ENCODE assay signal across 27 cellular contexts in genomic region chr12:95529693-95530225, GRCh38. TPM values are rescaled to one million over a fixed set of nuclear protein-coding genes. Genes with fewer than 3 reads are reported as not detected.
A peak's percentile ranks its signal among the peaks of the same experiment; 100 is the strongest.
DNase-seq lines count a peak whose midpoint lies in the region; ATAC-seq and TF ChIP-seq lines count a peak whose summit lies in the region.
"Had no signal": no experiment of that assay in that cellular context is flagged by ENCODE, and none has a peak within 500 bp of the region (broad histone marks: within the 10 kb centered on the region; RNA-seq: fewer than 3 reads in every experiment).

No MANE protein-coding gene starts in this region.

- H3K4me2 ChIP-seq in GM23248 (ENCODE audit: unreplicated experiment) (no peak overlapping the region), mesenchymal stem cell (ENCODE audit: low read length, poor library complexity, severe bottlenecking) (no peak overlapping the region)

- no peaks in the 10 kb centered on the region for H4K20me1 ChIP-seq in GM23248 (ENCODE audit: insufficient read depth)

- H3K9ac ChIP-seq in GM23248 (0 out of 2 replicates have a peak overlapping the region, but pooled peaks have one; percentile 17), mesenchymal stem cell (ENCODE audit: low read length) (peak overlapping the region; percentile 33)

- H3K4me1 Mint-ChIP-seq in T-helper 17 cell, result peaks cover 8% of the 10 kb centered on the region
- H3K4me1 Mint-ChIP-seq in chondrocyte (ENCODE audit: low read depth), result peaks cover 5% of the 10 kb centered on the region

- H4K8ac ChIP-seq in mesenchymal stem cell (ENCODE audit: low read length), result no peak overlapping the region

- peak overlapping the region; percentile 80 for H3K27ac Mint-ChIP-seq in T-helper 17 cell
- no peak overlapping the region for H3K27ac Mint-ChIP-seq in chondrocyte (ENCODE audit: unreplicated experiment)
- H3K27ac Mint-ChIP-seq: CD4-positive, CD25-positive, alpha-beta regulatory T cell; HFFc6 had no signal

- H3K27me3 ChIP-seq in GM23248 (replicated peaks; ENCODE audit: insufficient read depth) (no peaks in the 10 kb centered on the region), mesenchymal stem cell (ENCODE audit: control insufficient read depth in 1 of 2, insufficient read depth in 1 of 2, low read length in 2 of 2) (no peaks in the 10 kb centered on the region)
- H3K27me3 ChIP-seq: BE2C, MG63 had no signal

- H3K4me3 Mint-ChIP-seq in T-helper 17 cell (no peak overlapping the region), chondrocyte (ENCODE audit: unreplicated experiment) (no peak overlapping the region)
- H3K4me3 Mint-ChIP-seq: CD4-positive, CD25-positive, alpha-beta regulatory T cell; HFFc6 had no signal

- no peak overlapping the region for H2BK120ac ChIP-seq in mesenchymal stem cell (ENCODE audit: low read depth, low read length)

- 49 to 51% methylated on average over 4 of the region's 4 CpGs for WGBS in GM23248 (ENCODE audit: low coverage in 1 of 2, low lambda C conversion rate in 2 of 2, missing lambda C conversion rate in 2 of 2), 2 experiments
- WGBS in mesenchymal stem cell, result 95% methylated on average over 4 of the region's 4 CpGs

- H2BK12ac ChIP-seq in mesenchymal stem cell (ENCODE audit: low read length in 2 of 2), result no peak overlapping the region

- no peaks in the 10 kb centered on the region for H3K9me2 ChIP-seq in GM23248 (ENCODE audit: insufficient read depth)

- H3K4me1 ChIP-seq in GM23248 (ENCODE audit: insufficient read depth) (peaks cover 20% of the 10 kb centered on the region), mesenchymal stem cell (ENCODE audit: control insufficient read depth, insufficient read depth, low read depth, low read length) (no peaks in the 10 kb centered on the region)
- H3K4me1 ChIP-seq: BE2C had no signal

- H3K79me2 ChIP-seq in GM23248 (ENCODE audit: insufficient read depth), result no peaks in the 10 kb centered on the region

- H3K36me3 Mint-ChIP-seq in T-helper 17 cell (ENCODE audit: low read depth) (peaks cover 2% of the 10 kb centered on the region), chondrocyte (ENCODE audit: low read depth) (no peaks in the 10 kb centered on the region)
- H3K36me3 Mint-ChIP-seq: CD4-positive, CD25-positive, alpha-beta regulatory T cell had no signal

- H3F3A ChIP-seq in GM23248 (ENCODE audit: insufficient read depth), result no peaks in the 10 kb centered on the region

- no peaks in the 10 kb centered on the region for H3K9me3 ChIP-seq in GM23248 (ENCODE audit: low read depth)
- H3K9me3 ChIP-seq in T-helper 17 cell (ENCODE audit: control insufficient read depth, low read length, poor library complexity, severe bottlenecking), result no peaks in the 10 kb centered on the region
- H3K9me3 ChIP-seq in mesenchymal stem cell (ENCODE audit: control insufficient read depth, low read length), result no peaks in the 10 kb centered on the region
- H3K9me3 ChIP-seq: BE2C, Caco-2, MG63 had no signal

- no peak for ATAC-seq in T-helper 17 cell
- no peak for ATAC-seq in GM19452 (IDR thresholded peaks at IDR 0.05; ENCODE audit: unreplicated experiment)
- no peak for ATAC-seq in HG03139 (IDR thresholded peaks at IDR 0.05; ENCODE audit: unreplicated experiment)
- ATAC-seq: PC-3 had no signal

- H3K4me3 ChIP-seq in GM23248, result no peak overlapping the region
- no peak overlapping the region for H3K4me3 ChIP-seq in fibroblast of mammary gland (ENCODE audit: control insufficient read depth, low read depth, low read length)
- H3K4me3 ChIP-seq in mesenchymal stem cell (ENCODE audit: insufficient read depth in 1 of 2, low read depth in 1 of 2, low read length in 2 of 2), result no peak overlapping the region
- H3K4me3 ChIP-seq: MG63 had no signal

- no peak overlapping the region for H4K91ac ChIP-seq in mesenchymal stem cell (ENCODE audit: low read length)

- no peak overlapping the region for H3K14ac ChIP-seq in mesenchymal stem cell (ENCODE audit: low read length in 2 of 2)

- peaks cover 11% of the 10 kb centered on the region for H3K27me3 Mint-ChIP-seq in T-helper 17 cell
- no peaks in the 10 kb centered on the region for H3K27me3 Mint-ChIP-seq in chondrocyte (ENCODE audit: low read depth)

- H3K9me3 Mint-ChIP-seq in chondrocyte (ENCODE audit: low read depth), result no peaks in the 10 kb centered on the region
- H3K9me3 Mint-ChIP-seq: CD4-positive, CD25-positive, alpha-beta regulatory T cell; HFFc6 had no signal

- TF ChIP-seq CTCF in fibroblast of mammary gland (conservative IDR thresholded peaks at IDR 0.05; ENCODE audit: control insufficient read depth, insufficient read depth, low read depth, low read length) (no peak), chondrocyte (IDR thresholded peaks at IDR 0.05) (no peak)

- in situ Hi-C loops in GM23248 (cut with MboI), result loop anchor here (25.0 kb wide), 1 partner anchor 417 kb away; no protein-coding TSS in a partner anchor

- no peak overlapping the region for H2BK5ac ChIP-seq in mesenchymal stem cell (ENCODE audit: low read depth, low read length, poor library complexity, severe bottlenecking)

- H2AK5ac ChIP-seq in mesenchymal stem cell (ENCODE audit: low read length, severe bottlenecking), result no peak overlapping the region

- H3K18ac ChIP-seq in mesenchymal stem cell (ENCODE audit: low read depth in 1 of 2, low read length in 2 of 2), result no peak overlapping the region

- H3K36me3 ChIP-seq in GM23248 (ENCODE audit: low read depth) (no peaks in the 10 kb centered on the region), mesenchymal stem cell (ENCODE audit: control insufficient read depth in 1 of 2, insufficient read depth in 2 of 2, low read depth in 1 of 2, low read length in 2 of 2) (no peaks in the 10 kb centered on the region)
- H3K36me3 ChIP-seq: BE2C, MG63 had no signal

- H2AFZ ChIP-seq in GM23248 (peak overlapping the region; percentile 64), mesenchymal stem cell (ENCODE audit: low read depth, low read length) (no peak overlapping the region)

- no peaks in the 10 kb centered on the region for H3K79me1 ChIP-seq in mesenchymal stem cell (replicated peaks; ENCODE audit: low read length, poor library complexity, severe bottlenecking)

- no peak overlapping the region for H3K27ac ChIP-seq in GM23248
- no peak overlapping the region for H3K27ac ChIP-seq in mesenchymal stem cell (ENCODE audit: low read length, poor library complexity, severe bottlenecking)
- H3K27ac ChIP-seq: HL-60 had no signal

- no peak overlapping the region for H3K23ac ChIP-seq in mesenchymal stem cell (ENCODE audit: low read length in 2 of 2)

- peak; percentile 52 for DNase-seq in GM23248
- no peak for DNase-seq in T-helper 17 cell
- DNase-seq in fibroblast of mammary gland (ENCODE audit: low read depth), result peak; percentile 18
- no peak for DNase-seq in mesenchymal stem cell
- DNase-seq in NCI-H446 treated with DMSO at 0.1 percent for 48 hours (lab: John Stamatoyannopoulos, UW), result no peak
- no peak for DNase-seq in chondrocyte (ENCODE audit: low spot score)
- DNase-seq: BE2C; Caco-2; CD4-positive, CD25-positive, alpha-beta regulatory T cell; GF-D8; HFFc6; IMR-90; Kasumi-1; MG63; NCI-H1048; NCI-H1436 treated with DMSO at 0.1 percent for 48 hours; NCI-H2029; NCI-H345; NCI-H526; PC-3; RPMI8226; SIG-M5 had no signal

- H3K4ac ChIP-seq in mesenchymal stem cell (ENCODE audit: low read depth in 1 of 2, low read length in 2 of 2), result no peak overlapping the region

- H2BK15ac ChIP-seq in mesenchymal stem cell (ENCODE audit: low read depth, poor library complexity, severe bottlenecking), result no peak overlapping the region

RNA-seq across cellular contexts. Expression of gene USP44, which starts 21.5 kb away (rescaled TPM):
- 0.25 and 0.76 TPM in 2 replicates for total RNA-seq in GM23248 (2014; rRNA removed; shearing (Covaris generic))
- 0.54 and 0.58 TPM in 2 replicates for polyA plus RNA-seq in GM23248 (2016; fragmentation: Nextera tagmentation; extraction: Ambion mirVana)
- total RNA-seq in T-helper 17 cell (1 to 10 TPM; 1.6 to 2.2 TPM), chondrocyte (0.18 TPM in 1 of 3 replicates, not detected in the others)
- polyA plus RNA-seq in mesenchymal stem cell (2013, experiment 1 of 2), result 0.01 TPM
- polyA plus RNA-seq in mesenchymal stem cell (2013, experiment 2 of 2), result 0.05 TPM
- total RNA-seq: H4, HFFc6, HT1080, PC-3 had no signal

RNA-seq across cellular contexts. Expression of gene METAP2, which starts 55.8 kb away (rescaled TPM):
- total RNA-seq in GM23248 (2014; rRNA removed; shearing (Covaris generic)), result 64.3 and 67.8 TPM in 2 replicates
- 46.2 and 55.6 TPM in 2 replicates for polyA plus RNA-seq in GM23248 (2016; fragmentation: Nextera tagmentation; extraction: Ambion mirVana)
- total RNA-seq in T-helper 17 cell, result 10 to 100 TPM; 50.7 to 60.3 TPM
- polyA plus RNA-seq in mesenchymal stem cell (2013, experiment 1 of 2), result 59.9 TPM
- 60.6 TPM for polyA plus RNA-seq in mesenchymal stem cell (2013, experiment 2 of 2)
- total RNA-seq in chondrocyte, result 63.3 to 75.5 TPM (median 73.0 TPM) in 3 replicates

Comparison
In these comparisons a context has a peak if more than half of its experiments do, and no peak if none do; other contexts are left out.
1. DNase-seq: peak in GM23248 (single experiment) and fibroblast of mammary gland (single experiment); none in T-helper 17 cell (0 of 3), mesenchymal stem cell (single experiment), NCI-H446 treated with DMSO at 0.1 percent for 48 hours (single experiment) and chondrocyte (single experiment).